ENCODE assay signal across 10 cellular contexts in genomic region chr14:103336191-103336590, GRCh38. TPM values are rescaled to one million over a fixed set of nuclear protein-coding genes. Genes with fewer than 3 reads are reported as not detected.
A peak's percentile ranks its signal among the peaks of the same experiment; 100 is the strongest.
DNase-seq lines count a peak whose midpoint lies in the region; ATAC-seq, FAIRE-seq and TF ChIP-seq lines count a peak whose summit lies in the region.
"Had no signal": no experiment of that assay in that cellular context is flagged by ENCODE, and none has a peak within 500 bp of the region (broad histone marks: within the 10 kb centered on the region; RNA-seq: fewer than 3 reads in every experiment).

No MANE protein-coding gene starts in this region.

- no peaks in the 10 kb centered on the region for H3K27me3 ChIP-seq in keratinocyte (ENCODE audit: control insufficient read depth, extremely low read depth, insufficient read depth, low read length)

- H3K27ac Mint-ChIP-seq in activated CD4-positive, alpha-beta T cell treated with anti-CD3 and anti-CD28 coated beads, Interleukin-2, amount 10 ng/mL, durations not matched to agents 7 days and 5 days = peak overlapping the region; percentile 92
- H3K27ac Mint-ChIP-seq in activated T-helper 2 cell treated with anti-CD3 and anti-CD28 coated beads, Interferon-gamma antibody, Interleukin-2, Interleukin-4, amounts not matched to agents 10 μg/mL and 5 μg/mL and 100 μg/mL, durations not matched to agents 14 hours and 24 hours and 36 hours = peak overlapping the region; percentile 67
- peak overlapping the region; percentile 96 to 99 for H3K27ac Mint-ChIP-seq in stimulated activated naive CD8-positive, alpha-beta T cell treated with anti-CD3 and anti-CD28 coated beads, Interleukin-15, amount 100 ng/mL, for 72 hours

- DNase-seq in activated CD4-positive, alpha-beta T cell treated with anti-CD3 and anti-CD28 coated beads, Interleukin-2, amount 10 ng/mL, durations not matched to agents 7 days and 5 days = no peak
- DNase-seq in activated CD4-positive, alpha-beta T cell treated with anti-CD3 and anti-CD28 coated beads, Interleukin-2, amount 50 U/mL, for 1 hour = no peak
- DNase-seq in activated T-helper 2 cell treated with anti-CD3 and anti-CD28 coated beads, Interferon-gamma antibody, Interleukin-2, Interleukin-4, amounts not matched to agents 10 μg/mL and 5 μg/mL and 100 μg/mL, durations not matched to agents 14 hours and 24 hours and 36 hours (ENCODE audit: low spot score) = no peak
- DNase-seq in keratinocyte (ENCODE audit: low read depth, low spot score) = no peak
- DNase-seq in stimulated activated naive CD8-positive, alpha-beta T cell treated with anti-CD3 and anti-CD28 coated beads, Interleukin-15, amount 100 ng/mL, for 72 hours = no peak
- no peak for DNase-seq in HEK293T (ENCODE audit: extremely low spot score)
- DNase-seq in NCI-H187 treated with DMSO at 0.1 percent for 48 hours (lab: John Stamatoyannopoulos, UW) = no peak
- DNase-seq: NCI-H226, occipital lobe had no signal

- H4K20me1 ChIP-seq in keratinocyte (ENCODE audit: control insufficient read depth, extremely low read depth, insufficient read depth, low read length) = peaks cover 24% of the 10 kb centered on the region

- FAIRE-seq in keratinocyte (lab: Jason Lieb, UNC) = no peak

- H3K4me3 ChIP-seq in keratinocyte (ENCODE audit: control insufficient read depth in 2 of 3, extremely low read depth in 1 of 3, insufficient read depth in 2 of 3, low read depth in 1 of 3, low read length in 3 of 3) = no peak overlapping the region

- H3K4me1 ChIP-seq in keratinocyte (ENCODE audit: control insufficient read depth, extremely low read depth, insufficient read depth, low read length) = peaks cover 16% of the 10 kb centered on the region

- dilution Hi-C loops in keratinocyte (cut with MboI; ENCODE audit: extremely low pct_ligation_motif_present, low sequenced_read_pairs) = no loop called here

- peaks cover 61% of the 10 kb centered on the region for H3K36me3 Mint-ChIP-seq in activated CD4-positive, alpha-beta T cell treated with anti-CD3 and anti-CD28 coated beads, Interleukin-2, amount 10 ng/mL, durations not matched to agents 7 days and 5 days (ENCODE audit: low read depth)
- peaks cover 66% of the 10 kb centered on the region for H3K36me3 Mint-ChIP-seq in activated T-helper 2 cell treated with anti-CD3 and anti-CD28 coated beads, Interferon-gamma antibody, Interleukin-2, Interleukin-4, amounts not matched to agents 10 μg/mL and 5 μg/mL and 100 μg/mL, durations not matched to agents 14 hours and 24 hours and 36 hours (ENCODE audit: low read depth)

- POLR2A ChIA-PET in activated CD4-positive, alpha-beta T cell treated with anti-CD3 and anti-CD28 coated beads, Interleukin-2, amount 10 ng/mL, durations not matched to agents 7 days and 5 days (lab: Charles Lee) = no interaction called here
- POLR2A ChIA-PET in HEK293T (lab: Yijun Ruan, JAX) = interaction anchor here (1.2 to 5.5 kb wide), 4 partner anchors 8 to 49 kb away, joined by 3 to 76 read pairs (median 14); partner anchors contain the start of gene MARK3

- H3K27me3 Mint-ChIP-seq in activated CD4-positive, alpha-beta T cell treated with anti-CD3 and anti-CD28 coated beads, Interleukin-2, amount 10 ng/mL, durations not matched to agents 7 days and 5 days = no peaks in the 10 kb centered on the region
- H3K27me3 Mint-ChIP-seq in activated T-helper 2 cell treated with anti-CD3 and anti-CD28 coated beads, Interferon-gamma antibody, Interleukin-2, Interleukin-4, amounts not matched to agents 10 μg/mL and 5 μg/mL and 100 μg/mL, durations not matched to agents 14 hours and 24 hours and 36 hours (ENCODE audit: low read depth) = no peaks in the 10 kb centered on the region
- H3K27me3 Mint-ChIP-seq in stimulated activated naive CD8-positive, alpha-beta T cell treated with anti-CD3 and anti-CD28 coated beads, Interleukin-15, amount 100 ng/mL, for 72 hours = no peaks in the 10 kb centered on the region

- H3K4me2 ChIP-seq in keratinocyte (ENCODE audit: control insufficient read depth, extremely low read depth, insufficient read depth, low read depth, low read length) = no peak overlapping the region

- ATAC-seq in stimulated activated naive CD8-positive, alpha-beta T cell treated with anti-CD3 and anti-CD28 coated beads, Interleukin-15, amount 100 ng/mL, for 72 hours = no peak
- ATAC-seq in HG02840 (IDR thresholded peaks at IDR 0.05; ENCODE audit: low FRiP score, unreplicated experiment) = no peak

- CTCF ChIA-PET in activated CD4-positive, alpha-beta T cell treated with anti-CD3 and anti-CD28 coated beads, Interleukin-2, amount 10 ng/mL, durations not matched to agents 7 days and 5 days (lab: Charles Lee) = interaction anchor here (0.6 to 1.7 kb wide), 6 partner anchors 9 to 1380 kb away, joined by 3 to 5 read pairs (median 4); no protein-coding TSS in a partner anchor
- CTCF ChIA-PET in HEK293T (lab: Yijun Ruan, JAX) = interaction anchor here (0.7 kb wide), 2 partner anchors 57 to 90 kb away, joined by 6 to 7 read pairs; no protein-coding TSS in a partner anchor

- peak overlapping the region; percentile 9 for H3K9ac ChIP-seq in keratinocyte (ENCODE audit: control insufficient read depth, extremely low read depth, insufficient read depth, low read length)

- H3K9me3 ChIP-seq in keratinocyte (ENCODE audit: control insufficient read depth, low read depth, low read length) = no peaks in the 10 kb centered on the region

- peaks cover 48% of the 10 kb centered on the region for H3K4me1 Mint-ChIP-seq in activated CD4-positive, alpha-beta T cell treated with anti-CD3 and anti-CD28 coated beads, Interleukin-2, amount 10 ng/mL, durations not matched to agents 7 days and 5 days
- H3K4me1 Mint-ChIP-seq in activated T-helper 2 cell treated with anti-CD3 and anti-CD28 coated beads, Interferon-gamma antibody, Interleukin-2, Interleukin-4, amounts not matched to agents 10 μg/mL and 5 μg/mL and 100 μg/mL, durations not matched to agents 14 hours and 24 hours and 36 hours (ENCODE audit: low read depth) = peaks cover 34% of the 10 kb centered on the region
- peaks cover 71% of the 10 kb centered on the region for H3K4me1 Mint-ChIP-seq in stimulated activated naive CD8-positive, alpha-beta T cell treated with anti-CD3 and anti-CD28 coated beads, Interleukin-15, amount 100 ng/mL, for 72 hours

- H3K27ac ChIP-seq in keratinocyte (ENCODE audit: control insufficient read depth, insufficient read depth, low read length) = no peak overlapping the region

- H3K4me3 Mint-ChIP-seq in activated CD4-positive, alpha-beta T cell treated with anti-CD3 and anti-CD28 coated beads, Interleukin-2, amount 10 ng/mL, durations not matched to agents 7 days and 5 days = peak overlapping the region; percentile 88
- H3K4me3 Mint-ChIP-seq in activated T-helper 2 cell treated with anti-CD3 and anti-CD28 coated beads, Interferon-gamma antibody, Interleukin-2, Interleukin-4, amounts not matched to agents 10 μg/mL and 5 μg/mL and 100 μg/mL, durations not matched to agents 14 hours and 24 hours and 36 hours (ENCODE audit: low read depth) = peak overlapping the region; percentile 89
- H3K4me3 Mint-ChIP-seq in stimulated activated naive CD8-positive, alpha-beta T cell treated with anti-CD3 and anti-CD28 coated beads, Interleukin-15, amount 100 ng/mL, for 72 hours = peak overlapping the region; percentile 93

- TF ChIP-seq CTCF in keratinocyte (optimal IDR thresholded peaks at IDR 0.05 in 1 of 3, IDR thresholded peaks at IDR 0.05 in 1 of 3, conservative IDR thresholded peaks at IDR 0.05 in 1 of 3; ENCODE audit: extremely low read depth in 1 of 3, insufficient read depth in 2 of 3, low read length in 3 of 3) = no peak

- intact Hi-C loops in activated T-helper 2 cell treated with anti-CD3 and anti-CD28 coated beads, Interferon-gamma antibody, Interleukin-2, Interleukin-4, amounts not matched to agents 10 μg/mL and 5 μg/mL and 100 μg/mL, durations not matched to agents 14 hours and 24 hours and 36 hours (cut with micrococcal nuclease) = no loop called here

- no peaks in the 10 kb centered on the region for H3K9me1 ChIP-seq in keratinocyte (ENCODE audit: control insufficient read depth, extremely low read depth, insufficient read depth, low read length)

- peaks cover 57% of the 10 kb centered on the region for H3K79me2 ChIP-seq in keratinocyte (ENCODE audit: control insufficient read depth, insufficient read depth, low read length)

- H3K9me3 Mint-ChIP-seq in activated CD4-positive, alpha-beta T cell treated with anti-CD3 and anti-CD28 coated beads, Interleukin-2, amount 10 ng/mL, durations not matched to agents 7 days and 5 days = no peaks in the 10 kb centered on the region
- no peaks in the 10 kb centered on the region for H3K9me3 Mint-ChIP-seq in activated T-helper 2 cell treated with anti-CD3 and anti-CD28 coated beads, Interferon-gamma antibody, Interleukin-2, Interleukin-4, amounts not matched to agents 10 μg/mL and 5 μg/mL and 100 μg/mL, durations not matched to agents 14 hours and 24 hours and 36 hours
- H3K9me3 Mint-ChIP-seq in stimulated activated naive CD8-positive, alpha-beta T cell treated with anti-CD3 and anti-CD28 coated beads, Interleukin-15, amount 100 ng/mL, for 72 hours = no peaks in the 10 kb centered on the region

- peaks cover 43 to 59% of the 10 kb centered on the region in 2 experiments for H3K36me3 ChIP-seq in keratinocyte (ENCODE audit: control insufficient read depth in 2 of 2, extremely low read depth in 1 of 2, insufficient read depth in 2 of 2, low read length in 2 of 2)

- H2AFZ ChIP-seq in keratinocyte (ENCODE audit: control insufficient read depth, low read length) = no peak overlapping the region

RNA-seq across cellular contexts. Expression of gene EIF5, which starts 2.2 kb away (rescaled TPM):
- 100 to 1,000 TPM; 176 to 179 TPM for total RNA-seq in activated CD4-positive, alpha-beta T cell treated with anti-CD3 and anti-CD28 coated beads, Interleukin-2, amount 10 ng/mL, durations not matched to agents 7 days and 5 days
- 261 TPM in 2 replicates for total RNA-seq in activated T-helper 2 cell treated with anti-CD3 and anti-CD28 coated beads, Interferon-gamma antibody, Interleukin-2, Interleukin-4, amounts not matched to agents 10 μg/mL and 5 μg/mL and 100 μg/mL, durations not matched to agents 14 hours and 24 hours and 36 hours
- polyA plus RNA-seq in keratinocyte = 139 to 283 TPM (median 221 TPM) in 3 replicates
- 273 TPM for polyA plus RNA-seq in keratinocyte (2011; ENCODE audit: low read depth)
- 115 and 191 TPM in 2 replicates for polyA plus RNA-seq in keratinocyte (2011; cell fraction: cytosol; rRNA removed)
- 159 and 203 TPM in 2 replicates for polyA plus RNA-seq in keratinocyte (2011; cell fraction: nucleus; rRNA removed)
- 132 and 196 TPM in 2 replicates for polyA plus RNA-seq in keratinocyte (2012; ENCODE audit: low replicate concordance)
- polyA minus RNA-seq in keratinocyte = 54.1 to 141 TPM (median 61.6 TPM) in 3 replicates
- polyA minus RNA-seq in keratinocyte (2011; cell fraction: cytosol; rRNA and poly(A)+ RNA removed) = 65.4 TPM
- 58.7 and 107 TPM in 2 replicates for polyA minus RNA-seq in keratinocyte (2011; cell fraction: nucleus; rRNA and poly(A)+ RNA removed)

RNA-seq across cellular contexts. Expression of gene MARK3, which starts 49.0 kb away (rescaled TPM):
- 10 to 100 TPM; 78.6 to 81.4 TPM for total RNA-seq in activated CD4-positive, alpha-beta T cell treated with anti-CD3 and anti-CD28 coated beads, Interleukin-2, amount 10 ng/mL, durations not matched to agents 7 days and 5 days
- total RNA-seq in activated T-helper 2 cell treated with anti-CD3 and anti-CD28 coated beads, Interferon-gamma antibody, Interleukin-2, Interleukin-4, amounts not matched to agents 10 μg/mL and 5 μg/mL and 100 μg/mL, durations not matched to agents 14 hours and 24 hours and 36 hours = 81.4 and 84.1 TPM in 2 replicates
- 104 to 133 TPM (median 109 TPM) in 3 replicates for polyA plus RNA-seq in keratinocyte
- 140 TPM for polyA plus RNA-seq in keratinocyte (2011; ENCODE audit: low read depth)
- polyA plus RNA-seq in keratinocyte (2011; cell fraction: cytosol; rRNA removed) = 76.3 and 108 TPM in 2 replicates
- polyA plus RNA-seq in keratinocyte (2011; cell fraction: nucleus; rRNA removed) = 222 and 234 TPM in 2 replicates
- polyA plus RNA-seq in keratinocyte (2012; ENCODE audit: low replicate concordance) = 75.5 and 77.8 TPM in 2 replicates
- 33.2 to 176 TPM (median 102 TPM) in 3 replicates for polyA minus RNA-seq in keratinocyte
- polyA minus RNA-seq in keratinocyte (2011; cell fraction: cytosol; rRNA and poly(A)+ RNA removed) = 114 TPM
- polyA minus RNA-seq in keratinocyte (2011; cell fraction: nucleus; rRNA and poly(A)+ RNA removed) = 100 and 181 TPM in 2 replicates
